Comparison of ENCODE assay signal across 25 cellular contexts in genomic region chr10:96578633-96579032, GRCh38. TPM values are rescaled to one million over a fixed set of nuclear protein-coding genes. Genes with fewer than 3 reads are reported as not detected.
DNase-seq lines count a peak whose midpoint lies in the region; FAIRE-seq and TF ChIP-seq lines count a peak whose summit lies in the region.
"Had no signal": no experiment of that assay in that cellular context is flagged by ENCODE, and none has a peak within 500 bp of the region (broad histone marks: within the 10 kb centered on the region; RNA-seq: fewer than 3 reads in every experiment).

No MANE protein-coding gene starts in this region.

- TF ChIP-seq POLR2A in H54 (IDR thresholded peaks at IDR 0.05; ENCODE audit: low read depth, low read length): no peak

- no peak for TF ChIP-seq CTCF in bronchial epithelial cell (IDR thresholded peaks at IDR 0.05; ENCODE audit: insufficient read depth, low read length, severe bottlenecking)

- DNase-seq in H54 (ENCODE audit: insufficient read length, low spot score) (no peak), bronchial epithelial cell (ENCODE audit: low read depth) (peak; percentile 23), iris pigment epithelial cell (ENCODE audit: low read depth) (peak; percentile 28), renal cortical epithelial cell (ENCODE audit: low read depth) (peak; percentile 43), HTR-8/SVneo (ENCODE audit: insufficient read length, low spot score) (no peak), NCI-H69 (lab: John Stamatoyannopoulos, UW) (no peak)
- DNase-seq in stimulated activated CD4-positive, alpha-beta T cell treated with anti-CD3 and anti-CD28 coated beads, Interleukin-12 subunit alpha, Interleukin-12 subunit beta, amount 100 ng/mL, for 4 hours: no peak
- DNase-seq: activated CD4-positive, alpha-beta memory T cell treated with anti-CD3 and anti-CD28 coated beads, Interleukin-2, amount 10 ng/mL, durations not matched to agents 7 days and 5 days; activated CD4-positive, CD25-positive, alpha-beta regulatory T cell treated with anti-CD3 and anti-CD28 coated beads, Interleukin-2, amount 50 U/mL, for 72 hours; activated naive CD8-positive, alpha-beta T cell treated with anti-CD3 and anti-CD28 coated beads, Interleukin-2, amount 10 ng/mL, durations not matched to agents 7 days and 5 days; COR-L47; DMS79; dorsolateral prefrontal cortex; GDM1; MV-4-11; NCI-H146; NCI-H2107; NCI-H446 treated with DMSO at 0.1 percent for 48 hours; stimulated activated CD4-positive, alpha-beta T cell treated with anti-CD3 and anti-CD28 coated beads, Interleukin-2, amount 100 ng/mL, for 24 hours; T-cell; tibial artery had no signal

- no peaks in the 10 kb centered on the region for H3K27me3 ChIP-seq in bronchial epithelial cell (ENCODE audit: control insufficient read depth, insufficient read depth, low read length)
- H3K27me3 ChIP-seq: BLaER1, dorsolateral prefrontal cortex, neutrophil, tibial artery had no signal

- no peaks in the 10 kb centered on the region for H3K36me3 ChIP-seq in bronchial epithelial cell (ENCODE audit: control insufficient read depth, insufficient read depth, low read length)
- H3K36me3 ChIP-seq: tibial artery had no signal

- peak; percentile 20 for FAIRE-seq in H54 (lab: Jason Lieb, UNC)
- FAIRE-seq in bronchial epithelial cell (lab: Jason Lieb, UNC): peak; percentile 77
- FAIRE-seq in HTR-8/SVneo (lab: Jason Lieb, UNC): no peak
- FAIRE-seq: endothelial cell of umbilical vein had no signal

- H3K4me3 ChIP-seq in bronchial epithelial cell (ENCODE audit: low read depth, low read length): no peak overlapping the region
- H3K4me3 ChIP-seq: BLaER1, dorsolateral prefrontal cortex, lung, tibial artery had no signal

RNA-seq across cellular contexts. Expression of gene TM9SF3, which starts 8.2 kb away (rescaled TPM):
- total RNA-seq in bronchial epithelial cell (121 and 145 TPM in 2 replicates), renal cortical epithelial cell (164 and 169 TPM in 2 replicates)

Comparison
In these comparisons a context has a peak if more than half of its experiments do, and no peak if none do; other contexts are left out.
1. DNase-seq: peak in bronchial epithelial cell (single experiment), iris pigment epithelial cell (single experiment) and renal cortical epithelial cell (single experiment); none in H54 (single experiment), HTR-8/SVneo (single experiment), NCI-H69 (single experiment) and stimulated activated CD4-positive, alpha-beta T cell treated with anti-CD3 and anti-CD28 coated beads, Interleukin-12 subunit alpha, Interleukin-12 subunit beta, amount 100 ng/mL, for 4 hours (single experiment).